1 cellular context compared by ENCODE assay signal in genomic region chr2:1723397-1724042, GRCh38.
TF ChIP-seq lines count a peak whose summit lies in the region.

No MANE protein-coding gene starts in this region.

TF ChIP-seq in HepG2, 621 proteins besides CTCF, POLR2A, EP300 and RAD21 (continued from another document):
- TF ChIP-seq, protein P1, sequence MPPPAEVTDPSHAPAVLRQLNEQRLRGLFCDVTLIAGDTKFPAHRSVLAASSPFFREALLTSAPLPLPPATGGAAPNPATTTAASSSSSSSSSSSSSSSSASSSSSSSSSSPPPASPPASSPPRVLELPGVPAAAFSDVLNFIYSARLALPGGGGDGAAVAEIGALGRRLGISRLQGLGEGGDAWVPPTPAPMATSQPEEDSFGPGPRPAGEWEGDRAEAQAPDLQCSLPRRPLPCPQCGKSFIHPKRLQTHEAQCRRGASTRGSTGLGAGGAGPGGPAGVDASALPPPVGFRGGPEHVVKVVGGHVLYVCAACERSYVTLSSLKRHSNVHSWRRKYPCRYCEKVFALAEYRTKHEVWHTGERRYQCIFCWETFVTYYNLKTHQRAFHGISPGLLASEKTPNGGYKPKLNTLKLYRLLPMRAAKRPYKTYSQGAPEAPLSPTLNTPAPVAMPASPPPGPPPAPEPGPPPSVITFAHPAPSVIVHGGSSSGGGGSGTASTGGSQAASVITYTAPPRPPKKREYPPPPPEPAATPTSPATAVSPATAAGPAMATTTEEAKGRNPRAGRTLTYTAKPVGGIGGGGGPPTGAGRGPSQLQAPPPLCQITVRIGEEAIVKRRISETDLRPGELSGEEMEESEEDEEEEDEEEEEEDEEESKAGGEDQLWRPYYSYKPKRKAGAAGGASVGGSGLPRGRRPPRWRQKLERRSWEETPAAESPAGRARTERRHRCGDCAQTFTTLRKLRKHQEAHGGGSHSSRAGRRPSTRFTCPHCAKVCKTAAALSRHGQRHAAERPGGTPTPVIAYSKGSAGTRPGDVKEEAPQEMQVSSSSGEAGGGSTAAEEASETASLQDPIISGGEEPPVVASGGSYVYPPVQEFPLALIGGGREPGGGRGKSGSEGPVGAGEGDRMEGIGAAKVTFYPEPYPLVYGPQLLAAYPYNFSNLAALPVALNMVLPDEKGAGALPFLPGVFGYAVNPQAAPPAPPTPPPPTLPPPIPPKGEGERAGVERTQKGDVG (CRISPR knock-in tag; IDR thresholded peaks at IDR 0.05; ENCODE audit: borderline replicate concordance): no peak
- TF ChIP-seq CHD2 (IDR thresholded peaks at IDR 0.05; ENCODE audit: low read depth, low read length) (no peak), ZNF878 (CRISPR knock-in tag; IDR thresholded peaks at IDR 0.05) (no peak), FOXA3 (CRISPR knock-in tag; IDR thresholded peaks at IDR 0.05) (no peak), ZNF275 (CRISPR knock-in tag; IDR thresholded peaks at IDR 0.05; ENCODE audit: borderline replicate concordance) (no peak), NBN (conservative IDR thresholded peaks at IDR 0.05) (no peak)
